ENCODE assay signal across 15 cellular contexts in the genomic region with DNA sequence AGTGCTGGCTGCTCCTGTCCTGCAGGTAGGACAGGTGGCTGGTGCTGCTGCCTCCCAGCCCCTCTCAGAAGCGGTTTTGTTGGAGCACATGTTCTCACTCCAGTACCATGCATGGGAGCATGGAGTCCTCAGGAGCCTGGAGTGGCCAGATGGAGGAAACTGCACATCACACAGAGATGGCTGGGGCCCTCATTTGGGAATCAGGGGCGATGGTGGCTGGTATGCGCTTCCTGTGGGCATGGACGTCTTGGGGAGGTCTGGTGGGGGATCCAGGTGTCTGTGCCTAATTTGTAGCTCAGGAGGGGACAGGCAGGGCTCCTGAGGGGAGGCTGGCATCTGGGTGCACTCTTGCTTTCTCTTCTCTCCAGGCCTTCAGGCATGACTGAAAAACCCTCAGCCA.
DNase-seq lines count a peak whose midpoint lies in the region; ATAC-seq and TF ChIP-seq lines count a peak whose summit lies in the region.
"Had no signal": no experiment of that assay in that cellular context is flagged by ENCODE, and none has a peak within 500 bp of the region (broad histone marks: within the 10 kb centered on the region; RNA-seq: fewer than 3 reads in every experiment).

No MANE protein-coding gene starts in this region.

- DNase-seq in activated CD8-positive, alpha-beta T cell treated with anti-CD3 and anti-CD28 coated beads, Interleukin-2, amount 10 ng/mL, durations not matched to agents 7 days and 5 days = peak; percentile 14
- no peak for DNase-seq in activated CD8-positive, alpha-beta T cell treated with anti-CD3 and anti-CD28 coated beads for 36 hours
- DNase-seq in IMR-90 = no peak
- DNase-seq in mucosa of gallbladder (ENCODE audit: low spot score) = peak; percentile 9
- peak; percentile 57 for DNase-seq in type B pancreatic cell (ENCODE audit: extremely low spot score, unreplicated experiment)
- no peak for DNase-seq in NCI-H226
- no peak for DNase-seq in GM13977 (ENCODE audit: low spot score)
- DNase-seq: CD8-positive, alpha-beta T cell; COR-L47; DND-41; GDM1; HCEC 1CT; HFFc6 had no signal

- peak overlapping the region; percentile 56 for H2AFZ ChIP-seq in IMR-90 (replicated peaks; ENCODE audit: low read length, poor library complexity)

- H4K8ac ChIP-seq in IMR-90 (ENCODE audit: low read depth in 2 of 2, low read length in 2 of 2) = no peak overlapping the region

- no peak overlapping the region for H3K27ac Mint-ChIP-seq in activated CD8-positive, alpha-beta T cell treated with anti-CD3 and anti-CD28 coated beads, Interleukin-2, amount 10 ng/mL, durations not matched to agents 7 days and 5 days
- H3K27ac Mint-ChIP-seq in activated CD8-positive, alpha-beta T cell treated with anti-CD3 and anti-CD28 coated beads for 36 hours = no peak overlapping the region
- H3K27ac Mint-ChIP-seq in type B pancreatic cell = no peak overlapping the region
- H3K27ac Mint-ChIP-seq: CD8-positive, alpha-beta T cell; HFFc6 had no signal

- H2AK9ac ChIP-seq in IMR-90 (replicated peaks; ENCODE audit: low read depth, low read length, poor library complexity) = no peak overlapping the region

- H3K9me3 ChIP-seq in IMR-90 (ENCODE audit: control insufficient read depth, insufficient read depth, low read length) = peaks cover 2% of the 10 kb centered on the region; the same call in 1 of the 2 replicates

- no peaks in the 10 kb centered on the region for H3K79me1 ChIP-seq in IMR-90 (ENCODE audit: low read depth in 1 of 2, low read length in 2 of 2)

- no peaks in the 10 kb centered on the region for H3K27me3 Mint-ChIP-seq in activated CD8-positive, alpha-beta T cell treated with anti-CD3 and anti-CD28 coated beads, Interleukin-2, amount 10 ng/mL, durations not matched to agents 7 days and 5 days (ENCODE audit: low read depth)
- no peaks in the 10 kb centered on the region for H3K27me3 Mint-ChIP-seq in activated CD8-positive, alpha-beta T cell treated with anti-CD3 and anti-CD28 coated beads for 36 hours
- H3K27me3 Mint-ChIP-seq in type B pancreatic cell = no peaks in the 10 kb centered on the region

- no peaks in the 10 kb centered on the region for H3K36me3 ChIP-seq in IMR-90 (ENCODE audit: control insufficient read depth, insufficient read depth, low read length)

- no peak overlapping the region for H3K4me3 ChIP-seq in IMR-90 (ENCODE audit: insufficient read depth, low read depth, low read length)

- intact Hi-C loops in activated CD8-positive, alpha-beta T cell treated with anti-CD3 and anti-CD28 coated beads for 36 hours (cut with micrococcal nuclease) = no loop called here
- intact Hi-C loops in IMR-90 (cut with micrococcal nuclease) = no loop called here

- no peak overlapping the region for H3K14ac ChIP-seq in IMR-90 (replicated peaks; ENCODE audit: low read depth, low read length)

- no peak overlapping the region for H3K56ac ChIP-seq in IMR-90 (ENCODE audit: extremely low read depth, insufficient read depth, low read length)

- no peak overlapping the region for H3K18ac ChIP-seq in IMR-90 (ENCODE audit: low read depth, low read length)

- no peak overlapping the region for H3K9ac ChIP-seq in IMR-90 (ENCODE audit: low read depth, low read length)

- H3K4me3 Mint-ChIP-seq in activated CD8-positive, alpha-beta T cell treated with anti-CD3 and anti-CD28 coated beads, Interleukin-2, amount 10 ng/mL, durations not matched to agents 7 days and 5 days = no peak overlapping the region
- H3K4me3 Mint-ChIP-seq in activated CD8-positive, alpha-beta T cell treated with anti-CD3 and anti-CD28 coated beads for 36 hours = no peak overlapping the region
- H3K4me3 Mint-ChIP-seq in type B pancreatic cell = no peak overlapping the region
- H3K4me3 Mint-ChIP-seq: CD14-positive monocyte; CD8-positive, alpha-beta T cell; HFFc6 had no signal

- TF ChIP-seq RAD21 in IMR-90 (IDR thresholded peaks at IDR 0.05; ENCODE audit: low read length) = no peak

- H2AK5ac ChIP-seq in IMR-90 (ENCODE audit: low read depth, low read length) = no peak overlapping the region

- H3K23ac ChIP-seq in IMR-90 (ENCODE audit: low read depth, low read length) = no peak overlapping the region

- H3K27ac ChIP-seq in IMR-90 (ENCODE audit: insufficient read depth, low read length) = no peak overlapping the region
- H3K27ac ChIP-seq: 22Rv1 had no signal

- H4K20me1 ChIP-seq in IMR-90 (ENCODE audit: insufficient read depth, low read length) = no peaks in the 10 kb centered on the region

- no peak for TF ChIP-seq CTCF in activated CD8-positive, alpha-beta T cell treated with anti-CD3 and anti-CD28 coated beads for 36 hours (IDR thresholded peaks at IDR 0.05)
- TF ChIP-seq CTCF in IMR-90 (conservative IDR thresholded peaks at IDR 0.05; ENCODE audit: low read depth, low read length) (no peak), type B pancreatic cell (conservative IDR thresholded peaks at IDR 0.05) (no peak), GM13977 (IDR thresholded peaks at IDR 0.05; ENCODE audit: extremely low read depth, insufficient read depth, missing control alignments) (no peak)

- no peaks in the 10 kb centered on the region; the same call in 1 of the 2 replicates for H3K4me1 ChIP-seq in IMR-90 (ENCODE audit: control insufficient read depth, insufficient read depth, low read length)

- BruUV-seq in IMR-90 (replicated peaks; lab: Mats Ljungman, UMichigan) = no TSS peak

- no peak overlapping the region for H2BK5ac ChIP-seq in IMR-90 (ENCODE audit: low read depth, low read length, poor library complexity, severe bottlenecking)

- CTCF ChIA-PET in activated CD8-positive, alpha-beta T cell treated with anti-CD3 and anti-CD28 coated beads, Interleukin-2, amount 10 ng/mL, durations not matched to agents 7 days and 5 days (lab: Charles Lee) = no interaction called here
- CTCF ChIA-PET in activated CD8-positive, alpha-beta T cell treated with anti-CD3 and anti-CD28 coated beads for 36 hours (lab: Charles Lee) = interaction anchor here (1.0 kb wide), 1 partner anchor 55 kb away, joined by 3 read pairs; no protein-coding TSS in a partner anchor
- CTCF ChIA-PET in IMR-90 (lab: Yijun Ruan, JAX) = no interaction called here

- H3K36me3 Mint-ChIP-seq in activated CD8-positive, alpha-beta T cell treated with anti-CD3 and anti-CD28 coated beads, Interleukin-2, amount 10 ng/mL, durations not matched to agents 7 days and 5 days (ENCODE audit: low read depth) = peaks cover 12% of the 10 kb centered on the region
- H3K36me3 Mint-ChIP-seq in activated CD8-positive, alpha-beta T cell treated with anti-CD3 and anti-CD28 coated beads for 36 hours (ENCODE audit: low read depth) = peaks cover 8% of the 10 kb centered on the region
- no peaks in the 10 kb centered on the region for H3K36me3 Mint-ChIP-seq in type B pancreatic cell
- H3K36me3 Mint-ChIP-seq: CD14-positive monocyte; CD8-positive, alpha-beta T cell had no signal

- no peak for TF ChIP-seq POLR2A in IMR-90 (IDR thresholded peaks at IDR 0.05; ENCODE audit: low read depth, low read length)

- dilution Hi-C loops in IMR-90 (cut with HindIII; ENCODE audit: low sequenced_read_pairs, unreplicated experiment) = no loop called here

- H3K9me3 Mint-ChIP-seq in activated CD8-positive, alpha-beta T cell treated with anti-CD3 and anti-CD28 coated beads, Interleukin-2, amount 10 ng/mL, durations not matched to agents 7 days and 5 days (ENCODE audit: insufficient read depth) = peaks cover 27% of the 10 kb centered on the region
- H3K9me3 Mint-ChIP-seq in activated CD8-positive, alpha-beta T cell treated with anti-CD3 and anti-CD28 coated beads for 36 hours = peaks cover 21% of the 10 kb centered on the region
- H3K9me3 Mint-ChIP-seq in type B pancreatic cell = peaks cover 9% of the 10 kb centered on the region
- H3K9me3 Mint-ChIP-seq: CD8-positive, alpha-beta T cell had no signal

- H3K4me1 Mint-ChIP-seq in activated CD8-positive, alpha-beta T cell treated with anti-CD3 and anti-CD28 coated beads, Interleukin-2, amount 10 ng/mL, durations not matched to agents 7 days and 5 days (ENCODE audit: low read depth) = peaks cover 6% of the 10 kb centered on the region
- peaks cover 19% of the 10 kb centered on the region for H3K4me1 Mint-ChIP-seq in activated CD8-positive, alpha-beta T cell treated with anti-CD3 and anti-CD28 coated beads for 36 hours (ENCODE audit: low read depth)
- H3K4me1 Mint-ChIP-seq in type B pancreatic cell (ENCODE audit: unreplicated experiment) = no peaks in the 10 kb centered on the region

- no peak overlapping the region for H2BK20ac ChIP-seq in IMR-90 (ENCODE audit: low read depth, low read length)

- H4K91ac ChIP-seq in IMR-90 (ENCODE audit: insufficient read depth, low read depth, low read length) = no peak overlapping the region

- no peak overlapping the region for H3K4ac ChIP-seq in IMR-90 (ENCODE audit: low read depth, low read length)

- H2BK120ac ChIP-seq in IMR-90 (ENCODE audit: low read depth, low read length) = no peak overlapping the region

- no peak overlapping the region for H3K4me2 ChIP-seq in IMR-90 (ENCODE audit: low read depth, low read length)

- ATAC-seq in activated CD8-positive, alpha-beta T cell treated with anti-CD3 and anti-CD28 coated beads, Interleukin-2, amount 10 ng/mL, durations not matched to agents 7 days and 5 days = no peak
- ATAC-seq in activated CD8-positive, alpha-beta T cell treated with anti-CD3 and anti-CD28 coated beads for 36 hours = no peak
- no peak for ATAC-seq in IMR-90 (ENCODE audit: low read depth)
- ATAC-seq: CD8-positive, alpha-beta T cell had no signal

- H4K5ac ChIP-seq in IMR-90 (ENCODE audit: low read depth, low read length) = no peak overlapping the region

- in situ Hi-C loops in IMR-90 (cut with MboI; ENCODE audit: low sequenced_read_pairs) = loop anchor here (25.0 kb wide), 1 partner anchor 832 kb away; no protein-coding TSS in a partner anchor
- in situ Hi-C loops in GM13977 (cut with MboI; ENCODE audit: low pct_unique_long_range_greater_than_20kb, low sequenced_read_pairs, unreplicated experiment) = loop anchor here (10.0 kb wide), 2 partner anchors 290 to 600 kb away; no protein-coding TSS in a partner anchor

- no peaks in the 10 kb centered on the region for H3K9me1 ChIP-seq in IMR-90 (ENCODE audit: insufficient read depth, low read length)

- POLR2A ChIA-PET in activated CD8-positive, alpha-beta T cell treated with anti-CD3 and anti-CD28 coated beads, Interleukin-2, amount 10 ng/mL, durations not matched to agents 7 days and 5 days (lab: Charles Lee) = no interaction called here
- POLR2A ChIA-PET in activated CD8-positive, alpha-beta T cell treated with anti-CD3 and anti-CD28 coated beads for 36 hours (lab: Charles Lee) = no interaction called here
- POLR2A ChIA-PET in IMR-90 (lab: Charles Lee; ENCODE audit: unreplicated experiment) = no interaction called here

- no peak overlapping the region for H2BK15ac ChIP-seq in IMR-90 (ENCODE audit: low read depth, low read length)

- H3K27me3 ChIP-seq in IMR-90 (ENCODE audit: control insufficient read depth, insufficient read depth, low read length) = peaks cover 2% of the 10 kb centered on the region

- no CpG with 5 or more reads among the region's 4 CpGs for WGBS in IMR-90 (ENCODE audit: extremely low coverage in 2 of 2, insufficient read length in 1 of 2), 2 experiments

TF ChIP-seq in IMR-90, 13 proteins besides CTCF, POLR2A, EP300 and RAD21 (continues in another document):
- no peak for TF ChIP-seq MXI1 (IDR thresholded peaks at IDR 0.05; ENCODE audit: borderline replicate concordance, low read depth, low read length)

Comparison
In these comparisons a context has a peak if more than half of its experiments do, and no peak if none do; other contexts are left out.
1. DNase-seq: peak in activated CD8-positive, alpha-beta T cell treated with anti-CD3 and anti-CD28 coated beads, Interleukin-2, amount 10 ng/mL, durations not matched to agents 7 days and 5 days (single experiment), mucosa of gallbladder (single experiment) and type B pancreatic cell (single experiment); none in activated CD8-positive, alpha-beta T cell treated with anti-CD3 and anti-CD28 coated beads for 36 hours (single experiment), IMR-90 (single experiment), NCI-H226 (single experiment) and GM13977 (single experiment).